Comparison of ENCODE assay signal across 8 cellular contexts in the genomic region with DNA sequence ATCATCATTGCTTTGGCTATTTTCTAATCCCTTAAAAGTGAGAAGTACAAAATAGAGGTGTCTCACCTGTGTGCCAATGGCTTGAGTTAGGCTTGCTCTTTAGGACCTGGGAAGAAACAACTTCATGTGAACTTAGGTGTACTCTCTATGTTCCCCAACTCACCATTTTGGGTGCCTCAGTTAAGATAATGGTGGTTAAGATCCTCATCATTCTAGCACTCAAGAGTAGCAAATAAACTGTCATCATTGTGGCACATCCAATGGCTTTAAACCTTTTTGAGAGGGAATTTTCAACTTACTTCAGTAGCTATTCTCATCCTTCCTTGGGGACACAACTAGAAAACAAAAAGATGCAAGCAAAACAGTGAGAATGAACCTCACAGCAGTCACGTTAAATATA. TPM values are rescaled to one million over a fixed set of nuclear protein-coding genes. Genes with fewer than 3 reads are reported as not detected.
A peak's percentile ranks its signal among the peaks of the same experiment; 100 is the strongest.
DNase-seq lines count a peak whose midpoint lies in the region; ATAC-seq and TF ChIP-seq lines count a peak whose summit lies in the region.

No MANE protein-coding gene starts in this region.

- H3K4me1 Mint-ChIP-seq in IgD-negative memory B cell = peaks cover 54 to 62% (median 61%) of the 10 kb centered on the region in 3 donors

- no peak for TF ChIP-seq POLR2A in breast epithelium (IDR thresholded peaks at IDR 0.05)

- H3K27me3 ChIP-seq in BJ (ENCODE audit: control insufficient read depth, insufficient read depth, low read length) (no peaks in the 10 kb centered on the region), breast epithelium (no peaks in the 10 kb centered on the region), mucosa of rectum (ENCODE audit: control insufficient read depth in 2 of 2, insufficient read depth in 2 of 2, low read length in 2 of 2) (no peaks in the 10 kb centered on the region)

- H3K4me3 ChIP-seq in BJ (ENCODE audit: low read depth, low read length) = peak overlapping the region; percentile 65
- peak overlapping the region; percentile 76 to 84 (median 81) for H3K4me3 ChIP-seq in breast epithelium
- H3K4me3 ChIP-seq in mucosa of rectum (ENCODE audit: low read length in 2 of 2) = peak overlapping the region; percentile 93 to 98

- no peak for TF ChIP-seq CTCF in BJ (IDR thresholded peaks at IDR 0.05; ENCODE audit: insufficient read depth, low read depth, low read length)
- TF ChIP-seq CTCF in breast epithelium (IDR thresholded peaks at IDR 0.05) = no peak

- ATAC-seq in GM19455 (IDR thresholded peaks at IDR 0.05; ENCODE audit: unreplicated experiment) (no peak), GM18870 (IDR thresholded peaks at IDR 0.05; ENCODE audit: unreplicated experiment) (no peak), GM18909 (IDR thresholded peaks at IDR 0.05; ENCODE audit: poor library complexity, unreplicated experiment) (no peak)

- intact Hi-C loops in breast epithelium (cut with DNase I; ENCODE audit: low total_unique reads) = no loop called here

- H3K27ac ChIP-seq in breast epithelium = peak overlapping the region; percentile 95 to 96
- peak overlapping the region in 1 of 2 donors; percentile 99 for H3K27ac ChIP-seq in mucosa of rectum (ENCODE audit: low read depth in 2 of 2, low read length in 2 of 2)

- peaks cover 0 to 4% of the 10 kb centered on the region in 2 donors for H3K4me1 ChIP-seq in breast epithelium
- H3K4me1 ChIP-seq in mucosa of rectum (ENCODE audit: control insufficient read depth in 2 of 2, insufficient read depth in 2 of 2, low read length in 2 of 2) = peaks cover 25 to 28% of the 10 kb centered on the region in 2 donors

- H3K27me3 Mint-ChIP-seq in IgD-negative memory B cell = no peaks in the 10 kb centered on the region

- POLR2A ChIA-PET in BJ (lab: Charles Lee) = no interaction called here

- H3K27ac Mint-ChIP-seq in IgD-negative memory B cell = peak overlapping the region; percentile 89 to 99 (median 94)

- H3K36me3 ChIP-seq in BJ (ENCODE audit: control insufficient read depth, insufficient read depth, low read length) = peaks cover 9% of the 10 kb centered on the region
- no peaks in the 10 kb centered on the region for H3K36me3 ChIP-seq in breast epithelium
- peaks cover 39 to 44% of the 10 kb centered on the region in 2 donors for H3K36me3 ChIP-seq in mucosa of rectum (ENCODE audit: control insufficient read depth in 2 of 2, insufficient read depth in 2 of 2, low read length in 2 of 2)

- peak overlapping the region; percentile 90 to 97 (median 96) for H3K4me3 Mint-ChIP-seq in IgD-negative memory B cell

- peak overlapping the region in 1 of 2 donors; percentile 75 for H3K9ac ChIP-seq in mucosa of rectum (ENCODE audit: low read depth in 1 of 2, low read length in 2 of 2)

- no peaks in the 10 kb centered on the region for H3K9me3 Mint-ChIP-seq in IgD-negative memory B cell

- H3K9me3 ChIP-seq in breast epithelium (no peaks in the 10 kb centered on the region), mucosa of rectum (ENCODE audit: control insufficient read depth in 2 of 2, low read length in 2 of 2) (no peaks in the 10 kb centered on the region)

- CTCF ChIA-PET in BJ (lab: Yijun Ruan, JAX) = interaction anchor here (0.9 to 1.5 kb wide), 2 partner anchors 12 to 1121 kb away, joined by 3 to 4 read pairs; no protein-coding TSS in a partner anchor

- DNase-seq in BJ (ENCODE audit: low read depth) = no peak
- DNase-seq in breast epithelium (ENCODE audit: low spot score in 2 of 2) = no peak
- no peak for DNase-seq in NCI-H2029 (lab: John Stamatoyannopoulos, UW)

- no peaks in the 10 kb centered on the region for H3K36me3 Mint-ChIP-seq in IgD-negative memory B cell

RNA-seq across cellular contexts. Expression of gene GAS5, which starts 1.3 kb away (rescaled TPM):
- polyA plus RNA-seq in BJ (2011; rRNA removed) (839 and 1,190 TPM in 2 replicates), IgD-negative memory B cell (307 TPM)
- 170 and 256 TPM in 2 replicates for polyA minus RNA-seq in BJ (2011; rRNA and poly(A)+ RNA removed)
- 100 to 1,000 TPM; 320 to 763 (median 754) TPM for total RNA-seq in breast epithelium

RNA-seq across cellular contexts. Expression of gene ZBTB37, which starts 1.7 kb away (rescaled TPM):
- polyA plus RNA-seq in BJ (2011; rRNA removed) (1.8 and 2.1 TPM in 2 replicates), IgD-negative memory B cell (2.0 TPM)
- 5.1 and 7.2 TPM in 2 replicates for polyA minus RNA-seq in BJ (2011; rRNA and poly(A)+ RNA removed)
- total RNA-seq in breast epithelium = 10 to 100 TPM; 10.2 to 15.7 (median 15.4) TPM

RNA-seq across cellular contexts. Expression of gene CENPL, which starts 41.8 kb away (rescaled TPM):
- polyA plus RNA-seq in BJ (2011; rRNA removed) (8.3 and 13.2 TPM in 2 replicates), IgD-negative memory B cell (7.2 TPM)
- 7.0 and 7.7 TPM in 2 replicates for polyA minus RNA-seq in BJ (2011; rRNA and poly(A)+ RNA removed)
- 1 to 10 TPM; 4.5 to 6.0 (median 4.6) TPM for total RNA-seq in breast epithelium

RNA-seq across cellular contexts. Expression of gene DARS2, which starts 42.0 kb away (rescaled TPM):
- polyA plus RNA-seq in BJ (2011; rRNA removed) = 15.8 and 24.3 TPM in 2 replicates
- 13.7 and 17.3 TPM in 2 replicates for polyA minus RNA-seq in BJ (2011; rRNA and poly(A)+ RNA removed)
- polyA plus RNA-seq in IgD-negative memory B cell = 8.6 TPM
- total RNA-seq in breast epithelium = 10 to 100 TPM in 2 of 3 donors, 1 to 10 TPM in 1; 9.4 to 15.8 (median 14.1) TPM

RNA-seq across cellular contexts. Expression of gene SERPINC1, which starts 50.7 kb away (rescaled TPM):
- polyA plus RNA-seq in BJ (2011; rRNA removed) (0.05 and 0.16 TPM in 2 replicates), IgD-negative memory B cell (not detected)
- polyA minus RNA-seq in BJ (2011; rRNA and poly(A)+ RNA removed) = 0.93 TPM in 1 of 2 replicates, not detected in the other
- under 1 TPM in 1 of 3 donors, not detected in 2; 0.32 TPM for total RNA-seq in breast epithelium
